34 cellular contexts compared by ENCODE assay signal in genomic region chr17:46903762-46904672, GRCh38. TPM values are rescaled to one million over a fixed set of nuclear protein-coding genes. Genes with fewer than 3 reads are reported as not detected.
"Had no signal": no experiment of that assay in that cellular context is flagged by ENCODE, and none has a peak within 500 bp of the region (broad histone marks: within the 10 kb centered on the region; RNA-seq: fewer than 3 reads in every experiment).

No MANE protein-coding gene starts in this region.

- DNase-seq: activated CD4-positive, alpha-beta memory T cell treated with anti-CD3 and anti-CD28 coated beads, Interleukin-2, amount 10 ng/mL, durations not matched to agents 7 days and 5 days; activated CD4-positive, alpha-beta T cell treated with anti-CD3 and anti-CD28 coated beads for 36 hours; activated CD4-positive, alpha-beta T cell treated with anti-CD3 and anti-CD28 coated beads, Interleukin-2, amount 50 U/mL, for 1 hour; activated naive CD4-positive, alpha-beta T cell; activated T-cell treated with anti-CD3 and anti-CD28 coated beads for 4 hours; activated T-cell treated with anti-CD3 and anti-CD28 coated beads, Interleukin-2, amount 50 U/mL, for 72 hours; amygdala; cerebellar nuclear complex; NCI-H1092; NCI-H1417; NCI-H1694; NCI-H2029; NCI-H2107; NCI-H2171 treated with DMSO at 0.1 percent for 48 hours; NCI-H345; NCI-H510A; NCI-H526 treated with DMSO at 0.1 percent for 48 hours; NCI-H82; NK-92 treated with Interleukin-12 subunit alpha and Interleukin-12 subunit beta, amount 100 ng/mL, for 24 hours; OCI-M1; RPMI8226; T-helper 1 cell had no signal

- H3K4me3 Mint-ChIP-seq: activated CD4-positive, alpha-beta memory T cell treated with anti-CD3 and anti-CD28 coated beads, Interleukin-2, amount 10 ng/mL, durations not matched to agents 7 days and 5 days; activated CD4-positive, alpha-beta T cell treated with anti-CD3 and anti-CD28 coated beads for 36 hours; activated naive CD8-positive, alpha-beta T cell; activated T-cell treated with anti-CD3 and anti-CD28 coated beads, Interleukin-2, amount 50 U/mL, for 72 hours; brain had no signal

- H3K36me3 Mint-ChIP-seq: activated naive CD8-positive, alpha-beta T cell; brain had no signal

- FAIRE-seq: astrocyte had no signal

- ATAC-seq: activated CD4-positive, alpha-beta T cell treated with anti-CD3 and anti-CD28 coated beads for 36 hours; activated T-cell treated with anti-CD3 and anti-CD28 coated beads, Interleukin-2, amount 50 U/mL, for 72 hours; Panc1; Right ventricle myocardium inferior had no signal

- H3K27ac Mint-ChIP-seq: activated CD4-positive, alpha-beta memory T cell treated with anti-CD3 and anti-CD28 coated beads, Interleukin-2, amount 10 ng/mL, durations not matched to agents 7 days and 5 days; activated CD4-positive, alpha-beta T cell treated with anti-CD3 and anti-CD28 coated beads for 36 hours; activated naive CD8-positive, alpha-beta T cell; activated T-cell treated with anti-CD3 and anti-CD28 coated beads, Interleukin-2, amount 50 U/mL, for 72 hours; activated T-helper 2 cell treated with anti-CD3 and anti-CD28 coated beads, Interferon-gamma antibody, Interleukin-2, Interleukin-4, amounts not matched to agents 10 μg/mL and 5 μg/mL and 100 μg/mL, durations not matched to agents 14 hours and 24 hours and 36 hours; brain had no signal

- H3K4me3 ChIP-seq: SK-N-MC had no signal

- H3K9me3 Mint-ChIP-seq: activated CD4-positive, alpha-beta memory T cell treated with anti-CD3 and anti-CD28 coated beads, Interleukin-2, amount 10 ng/mL, durations not matched to agents 7 days and 5 days; activated T-helper 2 cell treated with anti-CD3 and anti-CD28 coated beads, Interferon-gamma antibody, Interleukin-2, Interleukin-4, amounts not matched to agents 10 μg/mL and 5 μg/mL and 100 μg/mL, durations not matched to agents 14 hours and 24 hours and 36 hours had no signal

- H3K4me2 ChIP-seq: KMS-11 had no signal

- H3K9ac ChIP-seq: KMS-11 had no signal

- H3K4me1 Mint-ChIP-seq: activated CD4-positive, alpha-beta T cell treated with anti-CD3 and anti-CD28 coated beads for 36 hours; brain had no signal

- H3K27ac ChIP-seq: KMS-11, SK-N-MC, VCaP had no signal

RNA-seq across cellular contexts. Expression of gene WNT9B, which starts 52.6 kb away (rescaled TPM):
- total RNA-seq: activated CD4-positive, alpha-beta memory T cell treated with anti-CD3 and anti-CD28 coated beads, Interleukin-2, amount 10 ng/mL, durations not matched to agents 7 days and 5 days; activated CD4-positive, alpha-beta T cell treated with anti-CD3 and anti-CD28 coated beads for 36 hours; activated CD8-positive, alpha-beta memory T cell treated with anti-CD3 and anti-CD28 coated beads for 36 hours; activated T-cell treated with anti-CD3 and anti-CD28 coated beads, Interleukin-2, amount 50 U/mL, for 72 hours; activated T-helper 2 cell treated with anti-CD3 and anti-CD28 coated beads, Interferon-gamma antibody, Interleukin-2, Interleukin-4, amounts not matched to agents 10 μg/mL and 5 μg/mL and 100 μg/mL, durations not matched to agents 14 hours and 24 hours and 36 hours; MCF 10A; Right ventricle myocardium inferior; T-helper 2 cell treated with Interferon-gamma antibody and Interleukin-4, amounts not matched to agents 100 ng/mL and 5 ng/mL, for 36 hours had no signal
